ENCODE assay signal across 1 cellular context in the genomic region with DNA sequence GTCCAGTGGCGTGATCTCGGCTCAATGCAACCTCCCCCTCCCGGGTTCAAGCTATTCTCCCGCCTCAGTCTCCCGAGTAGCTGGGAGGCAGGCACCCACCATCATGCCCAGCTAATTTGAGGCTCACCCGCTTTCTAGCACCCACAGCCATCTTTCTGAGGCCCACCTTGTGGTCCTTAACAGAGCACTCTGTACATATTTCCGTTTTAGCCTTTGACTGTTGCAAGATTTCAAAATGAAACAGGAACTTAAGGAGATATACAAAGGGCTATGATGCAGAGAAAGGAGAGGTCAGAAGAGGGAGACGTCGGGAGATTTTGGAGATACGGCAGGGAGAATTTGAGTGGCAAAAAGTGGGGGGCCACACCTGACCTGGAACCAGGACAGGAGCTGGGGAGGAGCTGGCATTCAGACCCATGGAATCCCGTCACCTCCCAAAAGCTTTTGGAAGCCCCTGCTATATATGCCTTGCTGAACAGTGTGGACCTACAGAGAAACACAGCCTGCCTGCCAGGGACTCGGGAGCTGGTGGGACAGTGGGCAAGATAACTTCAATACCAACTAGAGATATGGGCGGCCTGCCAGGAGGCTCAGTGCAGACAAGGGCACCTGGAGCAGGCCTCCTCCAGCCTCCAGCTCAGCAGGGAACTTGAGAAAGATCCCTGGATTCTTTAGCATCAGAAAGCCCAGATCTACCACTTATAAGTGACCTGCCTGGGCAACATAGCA.
TF ChIP-seq lines count a peak whose summit lies in the region.

No MANE protein-coding gene starts in this region.

TF ChIP-seq in GM12878, 131 proteins besides CTCF, POLR2A, EP300 and RAD21:
- TF ChIP-seq YY1 (IDR thresholded peaks at IDR 0.05; ENCODE audit: low read depth, low read length): peak; percentile 20; the same call in 1 of the 2 replicates
- TF ChIP-seq SMC3 (IDR thresholded peaks at IDR 0.05; ENCODE audit: borderline replicate concordance, low read length): peak; percentile 14; the same call in 1 of the 2 replicates
- TF ChIP-seq, protein P1, sequence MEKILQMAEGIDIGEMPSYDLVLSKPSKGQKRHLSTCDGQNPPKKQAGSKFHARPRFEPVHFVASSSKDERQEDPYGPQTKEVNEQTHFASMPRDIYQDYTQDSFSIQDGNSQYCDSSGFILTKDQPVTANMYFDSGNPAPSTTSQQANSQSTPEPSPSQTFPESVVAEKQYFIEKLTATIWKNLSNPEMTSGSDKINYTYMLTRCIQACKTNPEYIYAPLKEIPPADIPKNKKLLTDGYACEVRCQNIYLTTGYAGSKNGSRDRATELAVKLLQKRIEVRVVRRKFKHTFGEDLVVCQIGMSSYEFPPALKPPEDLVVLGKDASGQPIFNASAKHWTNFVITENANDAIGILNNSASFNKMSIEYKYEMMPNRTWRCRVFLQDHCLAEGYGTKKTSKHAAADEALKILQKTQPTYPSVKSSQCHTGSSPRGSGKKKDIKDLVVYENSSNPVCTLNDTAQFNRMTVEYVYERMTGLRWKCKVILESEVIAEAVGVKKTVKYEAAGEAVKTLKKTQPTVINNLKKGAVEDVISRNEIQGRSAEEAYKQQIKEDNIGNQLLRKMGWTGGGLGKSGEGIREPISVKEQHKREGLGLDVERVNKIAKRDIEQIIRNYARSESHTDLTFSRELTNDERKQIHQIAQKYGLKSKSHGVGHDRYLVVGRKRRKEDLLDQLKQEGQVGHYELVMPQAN (conservative IDR thresholded peaks at IDR 0.05): no peak
- no peak for TF ChIP-seq CBX5 (IDR thresholded peaks at IDR 0.05; ENCODE audit: low read depth)
- peak; percentile 26 to 33; a peak in 2 of 4 replicates for TF ChIP-seq IKZF2 (IDR thresholded peaks at IDR 0.05)
- peak; percentile 39; the same call in 1 of the 2 replicates for TF ChIP-seq IKZF1 (conservative IDR thresholded peaks at IDR 0.05)
- TF ChIP-seq NBN (IDR thresholded peaks at IDR 0.05): peak; percentile 23; the same call in 1 of the 2 replicates
- TF ChIP-seq, protein P2, sequence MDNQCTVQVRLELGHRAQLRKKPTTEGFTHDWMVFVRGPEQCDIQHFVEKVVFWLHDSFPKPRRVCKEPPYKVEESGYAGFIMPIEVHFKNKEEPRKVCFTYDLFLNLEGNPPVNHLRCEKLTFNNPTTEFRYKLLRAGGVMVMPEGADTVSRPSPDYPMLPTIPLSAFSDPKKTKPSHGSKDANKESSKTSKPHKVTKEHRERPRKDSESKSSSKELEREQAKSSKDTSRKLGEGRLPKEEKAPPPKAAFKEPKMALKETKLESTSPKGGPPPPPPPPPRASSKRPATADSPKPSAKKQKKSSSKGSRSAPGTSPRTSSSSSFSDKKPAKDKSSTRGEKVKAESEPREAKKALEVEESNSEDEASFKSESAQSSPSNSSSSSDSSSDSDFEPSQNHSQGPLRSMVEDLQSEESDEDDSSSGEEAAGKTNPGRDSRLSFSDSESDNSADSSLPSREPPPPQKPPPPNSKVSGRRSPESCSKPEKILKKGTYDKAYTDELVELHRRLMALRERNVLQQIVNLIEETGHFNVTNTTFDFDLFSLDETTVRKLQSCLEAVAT (IDR thresholded peaks at IDR 0.05): 0 out of 2 replicates have a peak, but pooled peaks have one; percentile 33
- TF ChIP-seq ZNF274 (IDR thresholded peaks at IDR 0.05; ENCODE audit: insufficient read depth, insufficient read length): no peak
- peak; percentile 43 for TF ChIP-seq RUNX3 (IDR thresholded peaks at IDR 0.05; ENCODE audit: low read length)
- peak; percentile 16; the same call in 1 of the 2 replicates for TF ChIP-seq EED (IDR thresholded peaks at IDR 0.05; ENCODE audit: low read depth)
- TF ChIP-seq, protein P3, sequence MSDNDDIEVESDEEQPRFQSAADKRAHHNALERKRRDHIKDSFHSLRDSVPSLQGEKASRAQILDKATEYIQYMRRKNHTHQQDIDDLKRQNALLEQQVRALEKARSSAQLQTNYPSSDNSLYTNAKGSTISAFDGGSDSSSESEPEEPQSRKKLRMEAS (IDR thresholded peaks at IDR 0.05; ENCODE audit: low read depth, low read length): no peak
- 0 out of 2 replicates have a peak, but pooled peaks have one; percentile 43 for TF ChIP-seq CBFB (IDR thresholded peaks at IDR 0.05; ENCODE audit: low read depth)
- TF ChIP-seq, protein P4, sequence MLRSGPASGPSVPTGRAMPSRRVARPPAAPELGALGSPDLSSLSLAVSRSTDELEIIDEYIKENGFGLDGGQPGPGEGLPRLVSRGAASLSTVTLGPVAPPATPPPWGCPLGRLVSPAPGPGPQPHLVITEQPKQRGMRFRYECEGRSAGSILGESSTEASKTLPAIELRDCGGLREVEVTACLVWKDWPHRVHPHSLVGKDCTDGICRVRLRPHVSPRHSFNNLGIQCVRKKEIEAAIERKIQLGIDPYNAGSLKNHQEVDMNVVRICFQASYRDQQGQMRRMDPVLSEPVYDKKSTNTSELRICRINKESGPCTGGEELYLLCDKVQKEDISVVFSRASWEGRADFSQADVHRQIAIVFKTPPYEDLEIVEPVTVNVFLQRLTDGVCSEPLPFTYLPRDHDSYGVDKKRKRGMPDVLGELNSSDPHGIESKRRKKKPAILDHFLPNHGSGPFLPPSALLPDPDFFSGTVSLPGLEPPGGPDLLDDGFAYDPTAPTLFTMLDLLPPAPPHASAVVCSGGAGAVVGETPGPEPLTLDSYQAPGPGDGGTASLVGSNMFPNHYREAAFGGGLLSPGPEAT (IDR thresholded peaks at IDR 0.05; ENCODE audit: low read depth): 0 out of 2 replicates have a peak, but pooled peaks have one; percentile 27
- peak; percentile 56 for TF ChIP-seq CREB1 (IDR thresholded peaks at IDR 0.05; ENCODE audit: low read depth)
- TF ChIP-seq GATAD2B (conservative IDR thresholded peaks at IDR 0.05; ENCODE audit: low read depth): no peak
- 0 out of 2 replicates have a peak, but pooled peaks have one; percentile 46 for TF ChIP-seq HDGF (IDR thresholded peaks at IDR 0.05)
